ENCODE assay signal across 8 cellular contexts in genomic region chr16:76741623-76742022, GRCh38.
"Had no signal": no experiment of that assay in that cellular context is flagged by ENCODE, and none has a peak within 500 bp of the region (broad histone marks: within the 10 kb centered on the region; RNA-seq: fewer than 3 reads in every experiment).

No MANE protein-coding gene starts in this region.

- FAIRE-seq: G401.6, GM12878, GM12891, GM12892, GM18507, GM19239 had no signal

- ATAC-seq: GM12878 had no signal

- H3K4me3 ChIP-seq: GM12878 had no signal

- DNase-seq: GDM1, GF-D8 had no signal
